Comparison of ENCODE assay signal across 1 cellular context in the genomic region with DNA sequence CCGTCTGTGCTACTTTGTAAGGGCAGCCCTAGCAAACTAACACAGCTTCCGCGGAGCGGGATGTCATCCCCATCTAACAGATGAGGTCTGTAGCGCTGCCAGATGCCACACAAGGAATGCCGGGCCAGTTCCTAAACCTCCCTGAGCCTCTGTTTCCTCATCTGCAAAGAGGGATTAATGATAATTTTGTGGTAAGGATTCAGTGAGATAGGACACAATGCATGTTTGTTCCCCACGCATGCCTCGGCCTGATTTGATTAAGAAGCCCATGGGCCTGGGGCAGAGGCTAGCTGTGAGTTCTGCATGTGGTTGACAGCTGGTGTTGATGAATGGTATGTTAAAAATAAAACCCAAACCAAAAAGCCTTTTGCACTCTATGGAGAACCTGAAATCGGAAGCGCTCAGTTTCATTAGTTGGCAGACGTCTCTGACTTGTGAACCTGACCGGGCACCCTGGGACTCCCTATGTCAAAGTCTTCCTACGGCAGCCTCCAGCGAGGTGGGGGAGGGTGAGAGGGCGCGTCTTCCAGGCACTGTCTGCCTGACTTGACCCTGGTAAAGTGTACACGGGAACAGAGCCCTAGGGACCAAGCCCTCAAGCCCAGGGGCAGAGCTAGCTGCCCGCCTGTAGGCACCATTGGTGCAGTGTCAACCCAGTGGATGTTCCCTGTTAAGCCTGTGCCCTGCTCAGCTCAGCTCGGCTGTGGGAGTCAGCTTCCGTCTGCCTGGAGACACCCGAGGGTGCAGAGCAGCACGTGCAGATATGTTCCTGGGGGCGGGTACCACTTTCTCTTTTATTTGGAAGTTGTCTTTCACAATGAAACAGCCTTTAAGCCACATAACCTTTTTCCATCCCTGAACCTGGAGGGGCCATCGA.
TF ChIP-seq lines count a peak whose summit lies in the region.

No MANE protein-coding gene starts in this region.

TF ChIP-seq in HepG2, 621 proteins besides CTCF, POLR2A, EP300 and RAD21:
- 0 out of 2 replicates have a peak, but pooled peaks have one; percentile 6 for TF ChIP-seq BHLHE40 (IDR thresholded peaks at IDR 0.05; ENCODE audit: low read length)
- no peak for TF ChIP-seq MTF2 (CRISPR knock-in tag; IDR thresholded peaks at IDR 0.05; ENCODE audit: borderline replicate concordance)
TF ChIP-seq in HepG2: peak in this region for 1.
